20 cellular contexts compared by ENCODE assay signal in genomic region chr10:71844084-71844483, GRCh38. TPM values are rescaled to one million over a fixed set of nuclear protein-coding genes. Genes with fewer than 3 reads are reported as not detected.
DNase-seq lines count a peak whose midpoint lies in the region; ATAC-seq and TF ChIP-seq lines count a peak whose summit lies in the region.
"Had no signal": no experiment of that assay in that cellular context is flagged by ENCODE, and none has a peak within 500 bp of the region (broad histone marks: within the 10 kb centered on the region; RNA-seq: fewer than 3 reads in every experiment).

No MANE protein-coding gene starts in this region.

- no peak overlapping the region for H3K27ac Mint-ChIP-seq in natural killer cell treated with Interleukin-12 subunit alpha and Interleukin-12 subunit beta and Interleukin-15 and Interleukin-18, amount 100 ng/mL, for 72 hours

- H2AFZ ChIP-seq in MM.1S (ENCODE audit: low read length) (no peak overlapping the region), hepatocyte (no peak overlapping the region)

- ATAC-seq in left ventricle myocardium superior (no peak), aorta (ENCODE audit: low FRiP score) (no peak), HG03175 (IDR thresholded peaks at IDR 0.05; ENCODE audit: unreplicated experiment) (no peak)
- no peak for ATAC-seq in natural killer cell treated with Interleukin-12 subunit alpha and Interleukin-12 subunit beta and Interleukin-15 and Interleukin-18, amount 100 ng/mL, for 72 hours

- no peaks in the 10 kb centered on the region for H3K36me3 Mint-ChIP-seq in natural killer cell treated with Interleukin-12 subunit alpha and Interleukin-12 subunit beta and Interleukin-15 and Interleukin-18, amount 100 ng/mL, for 72 hours

- peak overlapping the region; percentile 54 for H3K4me3 Mint-ChIP-seq in natural killer cell treated with Interleukin-12 subunit alpha and Interleukin-12 subunit beta and Interleukin-15 and Interleukin-18, amount 100 ng/mL, for 72 hours
- H3K4me3 Mint-ChIP-seq: CD4-positive, alpha-beta memory T cell had no signal

- no peaks in the 10 kb centered on the region for H3K9me3 Mint-ChIP-seq in natural killer cell treated with Interleukin-12 subunit alpha and Interleukin-12 subunit beta and Interleukin-15 and Interleukin-18, amount 100 ng/mL, for 72 hours
- H3K9me3 Mint-ChIP-seq: CD4-positive, alpha-beta memory T cell had no signal

- H3K79me2 ChIP-seq in MM.1S (ENCODE audit: low read length) (peaks cover 100% of the 10 kb centered on the region), hepatocyte (peaks cover 98% of the 10 kb centered on the region)

- H3K9ac ChIP-seq in MM.1S (ENCODE audit: low read length) = no peak overlapping the region

- no peak overlapping the region for H3K4me3 ChIP-seq in left ventricle myocardium inferior
- H3K4me3 ChIP-seq in adrenal gland = no peak overlapping the region
- H3K4me3 ChIP-seq in aorta (ENCODE audit: low read length in 2 of 2) = no peak overlapping the region
- no peak overlapping the region for H3K4me3 ChIP-seq in MM.1S (ENCODE audit: low read length)
- no peak overlapping the region for H3K4me3 ChIP-seq in hepatocyte
- H3K4me3 ChIP-seq: SJCRH30 had no signal

- H3K36me3 ChIP-seq in left ventricle myocardium inferior = no peaks in the 10 kb centered on the region
- no peaks in the 10 kb centered on the region for H3K36me3 ChIP-seq in adrenal gland (replicated peaks in 1 of 2)
- no peaks in the 10 kb centered on the region for H3K36me3 ChIP-seq in aorta (ENCODE audit: control insufficient read depth in 1 of 2, insufficient read depth in 2 of 2, low read length in 1 of 2)
- no peaks in the 10 kb centered on the region for H3K36me3 ChIP-seq in MM.1S (replicated peaks; ENCODE audit: insufficient read depth, low read length)
- H3K36me3 ChIP-seq in hepatocyte (replicated peaks; ENCODE audit: insufficient read depth, low read depth) = no peaks in the 10 kb centered on the region
- H3K36me3 ChIP-seq: BE2C, SJCRH30 had no signal

- H3K9me3 ChIP-seq in left ventricle myocardium inferior (replicated peaks) = no peaks in the 10 kb centered on the region
- H3K9me3 ChIP-seq in adrenal gland (replicated peaks in 1 of 3) = no peaks in the 10 kb centered on the region
- no peaks in the 10 kb centered on the region for H3K9me3 ChIP-seq in aorta (ENCODE audit: control insufficient read depth, low read length)
- no peaks in the 10 kb centered on the region for H3K9me3 ChIP-seq in MM.1S (replicated peaks; ENCODE audit: insufficient read depth, low read length)
- H3K9me3 ChIP-seq in hepatocyte (ENCODE audit: low read depth) = no peaks in the 10 kb centered on the region
- H3K9me3 ChIP-seq: BE2C, SJCRH30 had no signal

- H3K4me2 ChIP-seq in MM.1S (ENCODE audit: low read depth, low read length) (no peak overlapping the region), hepatocyte (no peak overlapping the region)

- H3K27me3 Mint-ChIP-seq in natural killer cell treated with Interleukin-12 subunit alpha and Interleukin-12 subunit beta and Interleukin-15 and Interleukin-18, amount 100 ng/mL, for 72 hours = no peaks in the 10 kb centered on the region
- H3K27me3 Mint-ChIP-seq: CD4-positive, alpha-beta memory T cell had no signal

- intact Hi-C loops in left ventricle myocardium inferior (cut with micrococcal nuclease) (no loop called here), left ventricle myocardium superior (cut with micrococcal nuclease) (no loop called here), adrenal gland (cut with DNase I) (no loop called here), aorta (cut with DNase I) (no loop called here)

- H3K27me3 ChIP-seq in left ventricle myocardium inferior (ENCODE audit: low read depth) (no peaks in the 10 kb centered on the region), adrenal gland (no peaks in the 10 kb centered on the region), aorta (ENCODE audit: control insufficient read depth in 1 of 2, insufficient read depth in 2 of 2, low read length in 1 of 2) (no peaks in the 10 kb centered on the region), MM.1S (replicated peaks; ENCODE audit: insufficient read depth, low read length) (no peaks in the 10 kb centered on the region), hepatocyte (no peaks in the 10 kb centered on the region)
- H3K27me3 ChIP-seq: BE2C, SJCRH30 had no signal

- DNase-seq in left ventricle myocardium inferior = no peak
- no peak for DNase-seq in left ventricle myocardium superior
- no peak for DNase-seq in adrenal gland
- DNase-seq in natural killer cell treated with Interleukin-12 subunit alpha and Interleukin-12 subunit beta and Interleukin-15 and Interleukin-18, amount 100 ng/mL, for 72 hours (ENCODE audit: low spot score) = no peak
- peak; percentile 5 to 20 for DNase-seq in aorta
- DNase-seq in MM.1S = no peak
- DNase-seq in hepatocyte (ENCODE audit: low spot score) = no peak
- DNase-seq: BE2C; CD4-positive, alpha-beta memory T cell; DMS53; MV-4-11; NCI-H1417; NCI-H187; NCI-H2107; NCI-H226; NCI-H524; NCI-H82; SJCRH30 had no signal

- H3K27ac ChIP-seq in left ventricle myocardium inferior (replicated peaks) (peak overlapping the region; percentile 56), adrenal gland (peak overlapping the region in 3 of 5 donors; percentile 6 to 99 (median 35)), aorta (ENCODE audit: low read depth in 1 of 2, low read length in 2 of 2) (no peak overlapping the region), MM.1S (ENCODE audit: low read length) (no peak overlapping the region), hepatocyte (no peak overlapping the region)
- H3K27ac ChIP-seq: RWPE1, SJCRH30 had no signal

- TF ChIP-seq POLR2A in adrenal gland (IDR thresholded peaks at IDR 0.05) = no peak

- WGBS in adrenal gland, 4 donors = 24 to 47% (median 42%) methylated on average over 2 of the region's 2 CpGs
- WGBS in aorta, 2 donors = 69% methylated on average over 2 of the region's 2 CpGs
- WGBS in hepatocyte (ENCODE audit: low lambda C conversion rate, missing lambda C conversion rate) = 91% methylated on average over 2 of the region's 2 CpGs

- H3K4me1 ChIP-seq in left ventricle myocardium inferior = peaks cover 100% of the 10 kb centered on the region
- H3K4me1 ChIP-seq in adrenal gland (replicated peaks in 1 of 2) = peaks cover 66 to 93% of the 10 kb centered on the region in 2 donors
- no peaks in the 10 kb centered on the region for H3K4me1 ChIP-seq in aorta (ENCODE audit: control insufficient read depth in 1 of 2, insufficient read depth in 2 of 2, low read length in 2 of 2)
- peaks cover 22% of the 10 kb centered on the region for H3K4me1 ChIP-seq in MM.1S (ENCODE audit: low read length)
- H3K4me1 ChIP-seq in hepatocyte (ENCODE audit: insufficient read depth) = peaks cover 16% of the 10 kb centered on the region

- H3K4me1 Mint-ChIP-seq in natural killer cell treated with Interleukin-12 subunit alpha and Interleukin-12 subunit beta and Interleukin-15 and Interleukin-18, amount 100 ng/mL, for 72 hours (ENCODE audit: low read depth in 2 of 2) = peaks cover 44 to 69% of the 10 kb centered on the region in 2 donors

- peaks cover 28% of the 10 kb centered on the region for H4K20me1 ChIP-seq in MM.1S (ENCODE audit: insufficient read depth, low read length)
- H4K20me1 ChIP-seq in hepatocyte (ENCODE audit: insufficient read depth, poor library complexity, severe bottlenecking) = peaks cover 100% of the 10 kb centered on the region

- TF ChIP-seq CTCF in left ventricle myocardium inferior (IDR thresholded peaks at IDR 0.05; ENCODE audit: borderline replicate concordance) = no peak
- no peak for TF ChIP-seq CTCF in adrenal gland (IDR thresholded peaks at IDR 0.05)
- TF ChIP-seq CTCF in MM.1S (IDR thresholded peaks at IDR 0.05; ENCODE audit: low read length) = no peak
- TF ChIP-seq CTCF in hepatocyte (IDR thresholded peaks at IDR 0.05; ENCODE audit: poor library complexity) = no peak

- no peaks in the 10 kb centered on the region for H3F3A ChIP-seq in MM.1S (ENCODE audit: insufficient read depth, low read length)

- H3K9me2 ChIP-seq in MM.1S (replicated peaks; ENCODE audit: insufficient read depth, low read length) (no peaks in the 10 kb centered on the region), hepatocyte (replicated peaks; ENCODE audit: insufficient read depth) (no peaks in the 10 kb centered on the region)

RNA-seq across cellular contexts. Expression of gene PSAP, which starts 7.0 kb away (rescaled TPM):
- total RNA-seq in left ventricle myocardium inferior (1,672 TPM), left ventricle myocardium superior (1,798 TPM), adrenal gland (1,000 to 10,000 TPM; 1,730 to 3,452 (median 2,381) TPM), aorta (1,000 to 10,000 TPM in 1 of 2 donors, 100 to 1,000 TPM in 1; 995 to 1,176 TPM), hepatocyte (686 and 732 TPM in 2 replicates)
- polyA plus RNA-seq in adrenal gland (1,000 to 10,000 TPM in 1 of 3 donors, 100 to 1,000 TPM in 2; 623 to 1,694 (median 805) TPM), aorta (1,000 to 10,000 TPM in 1 of 2 donors, 100 to 1,000 TPM in 1; 698 to 1,028 TPM), hepatocyte (954 and 987 TPM in 2 replicates)
- 100 to 1,000 TPM; 136 to 207 TPM for total RNA-seq in natural killer cell treated with Interleukin-12 subunit alpha and Interleukin-12 subunit beta and Interleukin-15 and Interleukin-18, amount 100 ng/mL, for 72 hours

Comparison
In these comparisons a context has a peak if more than half of its experiments do, and no peak if none do; other contexts are left out.
1. DNase-seq: peak in aorta (2 of 2); none in left ventricle myocardium inferior (single experiment), left ventricle myocardium superior (single experiment), adrenal gland (0 of 7), natural killer cell treated with Interleukin-12 subunit alpha and Interleukin-12 subunit beta and Interleukin-15 and Interleukin-18, amount 100 ng/mL, for 72 hours (single experiment), MM.1S (single experiment) and hepatocyte (single experiment).
2. H3K27ac ChIP-seq: peak in left ventricle myocardium inferior (single experiment) and adrenal gland (3 of 5); none in aorta (0 of 2), MM.1S (single experiment) and hepatocyte (single experiment).